1 cellular context compared by ENCODE assay signal in the genomic region with DNA sequence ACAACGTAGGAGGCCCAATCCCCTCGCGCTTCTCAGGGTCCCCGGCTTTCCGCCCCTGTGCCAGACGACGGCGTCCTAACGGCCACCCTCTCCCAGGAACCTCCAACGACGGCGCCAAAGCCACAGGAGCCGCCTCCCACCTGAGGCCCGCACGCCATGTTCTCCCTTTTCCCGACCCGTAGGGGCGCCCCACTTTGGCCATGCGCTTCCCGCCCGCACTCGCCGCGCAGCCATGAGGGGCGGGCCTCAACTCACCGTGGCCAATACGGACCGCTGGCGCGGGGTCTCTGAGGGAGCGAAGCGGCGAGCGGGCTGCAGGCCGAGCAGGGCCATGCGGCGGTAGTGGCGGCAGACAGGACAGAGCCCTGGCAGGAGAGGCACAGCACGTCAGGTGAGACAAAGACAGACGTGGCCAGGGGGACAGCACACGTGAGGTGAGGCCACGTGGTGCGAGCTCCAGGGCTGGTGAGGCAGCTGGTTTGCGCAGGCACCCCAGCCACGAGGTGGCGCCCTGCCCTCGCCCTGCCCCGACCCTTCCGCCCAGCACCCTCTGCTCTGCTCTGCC.
TF ChIP-seq lines count a peak whose summit lies in the region.

No MANE protein-coding gene starts in this region.

TF ChIP-seq in Ishikawa, 13 proteins besides CTCF, POLR2A, EP300 and RAD21 (continued from another document):
- TF ChIP-seq, protein P1, sequence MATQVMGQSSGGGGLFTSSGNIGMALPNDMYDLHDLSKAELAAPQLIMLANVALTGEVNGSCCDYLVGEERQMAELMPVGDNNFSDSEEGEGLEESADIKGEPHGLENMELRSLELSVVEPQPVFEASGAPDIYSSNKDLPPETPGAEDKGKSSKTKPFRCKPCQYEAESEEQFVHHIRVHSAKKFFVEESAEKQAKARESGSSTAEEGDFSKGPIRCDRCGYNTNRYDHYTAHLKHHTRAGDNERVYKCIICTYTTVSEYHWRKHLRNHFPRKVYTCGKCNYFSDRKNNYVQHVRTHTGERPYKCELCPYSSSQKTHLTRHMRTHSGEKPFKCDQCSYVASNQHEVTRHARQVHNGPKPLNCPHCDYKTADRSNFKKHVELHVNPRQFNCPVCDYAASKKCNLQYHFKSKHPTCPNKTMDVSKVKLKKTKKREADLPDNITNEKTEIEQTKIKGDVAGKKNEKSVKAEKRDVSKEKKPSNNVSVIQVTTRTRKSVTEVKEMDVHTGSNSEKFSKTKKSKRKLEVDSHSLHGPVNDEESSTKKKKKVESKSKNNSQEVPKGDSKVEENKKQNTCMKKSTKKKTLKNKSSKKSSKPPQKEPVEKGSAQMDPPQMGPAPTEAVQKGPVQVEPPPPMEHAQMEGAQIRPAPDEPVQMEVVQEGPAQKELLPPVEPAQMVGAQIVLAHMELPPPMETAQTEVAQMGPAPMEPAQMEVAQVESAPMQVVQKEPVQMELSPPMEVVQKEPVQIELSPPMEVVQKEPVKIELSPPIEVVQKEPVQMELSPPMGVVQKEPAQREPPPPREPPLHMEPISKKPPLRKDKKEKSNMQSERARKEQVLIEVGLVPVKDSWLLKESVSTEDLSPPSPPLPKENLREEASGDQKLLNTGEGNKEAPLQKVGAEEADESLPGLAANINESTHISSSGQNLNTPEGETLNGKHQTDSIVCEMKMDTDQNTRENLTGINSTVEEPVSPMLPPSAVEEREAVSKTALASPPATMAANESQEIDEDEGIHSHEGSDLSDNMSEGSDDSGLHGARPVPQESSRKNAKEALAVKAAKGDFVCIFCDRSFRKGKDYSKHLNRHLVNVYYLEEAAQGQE (IDR thresholded peaks at IDR 0.05; ENCODE audit: low read depth), result no peak
- no peak for TF ChIP-seq ZBTB7A (IDR thresholded peaks at IDR 0.05; ENCODE audit: low read depth)
- TF ChIP-seq YY1 (IDR thresholded peaks at IDR 0.05; ENCODE audit: low read depth), result no peak
- no peak for TF ChIP-seq TEAD4 (IDR thresholded peaks at IDR 0.05)
TF ChIP-seq in Ishikawa: peak in this region for 0.
